1 cellular context compared by ENCODE assay signal in genomic region chr12:120844768-120845449, GRCh38.
TF ChIP-seq lines count a peak whose summit lies in the region.

No MANE protein-coding gene starts in this region.

TF ChIP-seq in HEK293, 187 proteins besides CTCF, POLR2A, EP300 and RAD21:
- TF ChIP-seq ZNF157 (tag by site-specific recombination; IDR thresholded peaks at IDR 0.05) = no peak
- no peak for TF ChIP-seq ZNF2 (tag by site-specific recombination; IDR thresholded peaks at IDR 0.05)
- no peak for TF ChIP-seq ZNF366 (tag by site-specific recombination; conservative IDR thresholded peaks at IDR 0.05)
- peak; percentile 64; the same call in 1 of the 2 replicates for TF ChIP-seq PRDM4 (tag by site-specific recombination; IDR thresholded peaks at IDR 0.05)
- peak; percentile 54; the same call in 1 of the 2 replicates for TF ChIP-seq ZNF600 (tag by site-specific recombination; IDR thresholded peaks at IDR 0.05)
